In genomic region chr10:14409856-14410458, GRCh38 we compare ENCODE assay signal across 1 cellular context.
A peak's percentile ranks its signal among the peaks of the same experiment; 100 is the strongest.
TF ChIP-seq lines count a peak whose summit lies in the region.

No MANE protein-coding gene starts in this region.

TF ChIP-seq in WTC11, 78 proteins besides CTCF, POLR2A, EP300 and RAD21 (continued from another document):
- TF ChIP-seq AR (CRISPR knock-in tag; IDR thresholded peaks at IDR 0.05) = no peak
- no peak for TF ChIP-seq SP1 (CRISPR knock-in tag; conservative IDR thresholded peaks at IDR 0.05)
- no peak for TF ChIP-seq GTF2I (CRISPR knock-in tag; conservative IDR thresholded peaks at IDR 0.05)
- TF ChIP-seq ZNF219 (CRISPR knock-in tag; IDR thresholded peaks at IDR 0.05; ENCODE audit: borderline replicate concordance) = no peak
- no peak for TF ChIP-seq GABPB1 (CRISPR knock-in tag; IDR thresholded peaks at IDR 0.05)
- TF ChIP-seq ATF3 (CRISPR knock-in tag; conservative IDR thresholded peaks at IDR 0.05) = no peak
- no peak for TF ChIP-seq FOXP4 (CRISPR knock-in tag; IDR thresholded peaks at IDR 0.05)
- 0 out of 2 replicates have a peak, but pooled peaks have one; percentile 60 for TF ChIP-seq ETV6 (CRISPR knock-in tag; IDR thresholded peaks at IDR 0.05)
TF ChIP-seq in WTC11: peak in this region for 2.
